In the genomic region with DNA sequence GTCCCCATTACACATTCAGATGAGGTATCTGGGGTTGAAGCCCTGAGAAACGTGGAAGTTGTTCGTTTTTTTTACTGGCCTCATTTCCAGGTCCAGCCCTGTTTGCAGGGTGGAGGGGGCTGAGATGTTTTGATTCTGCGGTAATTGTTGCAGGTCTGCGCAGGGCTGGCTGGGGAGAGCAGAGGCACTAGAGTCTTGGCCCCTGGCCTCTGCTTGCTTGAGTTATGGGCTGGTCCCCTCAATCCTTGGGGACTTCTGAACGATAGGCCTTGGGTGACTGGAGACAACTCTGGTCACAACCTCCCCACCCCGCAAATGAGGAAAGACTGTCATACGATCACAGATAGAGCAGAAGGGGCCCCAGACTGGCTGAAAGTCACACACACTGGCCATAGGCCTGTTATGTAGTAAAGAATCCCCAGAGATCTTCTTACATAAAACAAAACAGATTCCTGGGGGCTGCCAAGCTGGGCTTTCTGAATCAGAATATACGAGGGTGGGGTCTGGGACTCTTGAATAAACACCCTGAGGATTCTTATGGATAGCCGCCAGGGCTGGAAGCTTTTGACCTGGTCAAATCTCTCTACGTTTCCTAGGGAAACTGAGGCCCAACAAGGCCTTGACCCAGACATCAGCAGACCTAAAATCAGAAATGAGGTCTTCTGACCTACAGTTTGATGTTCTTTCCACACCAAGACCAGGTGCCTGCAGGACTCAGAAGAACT, we compare ENCODE assay signal across 19 cellular contexts. TPM values are rescaled to one million over a fixed set of nuclear protein-coding genes. Genes with fewer than 3 reads are reported as not detected.
DNase-seq lines count a peak whose midpoint lies in the region; ATAC-seq and TF ChIP-seq lines count a peak whose summit lies in the region.
"Had no signal": no experiment of that assay in that cellular context is flagged by ENCODE, and none has a peak within 500 bp of the region (broad histone marks: within the 10 kb centered on the region; RNA-seq: fewer than 3 reads in every experiment).

No MANE protein-coding gene starts in this region.

- intact Hi-C loops in IMR-90 (cut with micrococcal nuclease) = no loop called here
- intact Hi-C loops in tibial artery (cut with DNase I; ENCODE audit: low total_unique reads) = no loop called here

- H3K4me3 ChIP-seq in IMR-90 (ENCODE audit: insufficient read depth, low read depth, low read length) (no peak overlapping the region), endodermal cell (ENCODE audit: low read length) (no peak overlapping the region), muscle layer of colon (ENCODE audit: low read depth in 1 of 2, low read length in 2 of 2) (no peak overlapping the region), tibial artery (no peak overlapping the region)
- H3K4me3 ChIP-seq: A549; BLaER1 treated with 17β-estradiol and CSF1 and Interleukin-3, amounts not matched to agents 10 nM and 100 nM had no signal

- no peak for TF ChIP-seq RAD21 in IMR-90 (IDR thresholded peaks at IDR 0.05; ENCODE audit: low read length)

- H4K5ac ChIP-seq in IMR-90 (ENCODE audit: low read depth, low read length) = peak overlapping the region; percentile 1; the same call in 1 of the 2 replicates

- H3K27me3 ChIP-seq in IMR-90 (ENCODE audit: control insufficient read depth, insufficient read depth, low read length) (no peaks in the 10 kb centered on the region; the same call in 1 of the 2 replicates), endodermal cell (ENCODE audit: control insufficient read depth, insufficient read depth, low read length, poor library complexity, severe bottlenecking) (no peaks in the 10 kb centered on the region), muscle layer of colon (ENCODE audit: control insufficient read depth in 1 of 2, insufficient read depth in 2 of 2, low read length in 2 of 2) (no peaks in the 10 kb centered on the region), tibial artery (no peaks in the 10 kb centered on the region)
- H3K27me3 ChIP-seq: BLaER1 treated with 17β-estradiol and CSF1 and Interleukin-3, amounts not matched to agents 10 nM and 100 nM had no signal

- no peak overlapping the region for H3K4me2 ChIP-seq in IMR-90 (ENCODE audit: low read depth, low read length)
- H3K4me2 ChIP-seq: A549; BLaER1 treated with 17β-estradiol and CSF1 and Interleukin-3, amounts not matched to agents 10 nM and 100 nM had no signal

- no peak overlapping the region; the same call in 1 of the 2 replicates for H3K9ac ChIP-seq in IMR-90 (ENCODE audit: low read depth, low read length)
- no peak overlapping the region for H3K9ac ChIP-seq in endodermal cell (ENCODE audit: extremely low read depth, low read length, poor library complexity, severe bottlenecking)
- peak overlapping the region; percentile 12 for H3K9ac ChIP-seq in muscle layer of colon (ENCODE audit: low read length)
- H3K9ac ChIP-seq: BLaER1 treated with 17β-estradiol and CSF1 and Interleukin-3, amounts not matched to agents 10 nM and 100 nM had no signal

- DNase-seq in IMR-90 (no peak), endodermal cell (peak; percentile 31), tibial artery (peak in 1 of 2 donors; percentile 67), GM10248 (ENCODE audit: extremely low spot score) (no peak), NCI-H226 (no peak)
- no peak for DNase-seq in activated naive CD4-positive, alpha-beta T cell treated with anti-CD3 and anti-CD28 coated beads, Interleukin-2, amount 50 U/mL, for 16 hours
- DNase-seq in stimulated activated CD4-positive, alpha-beta T cell treated with anti-CD3 and anti-CD28 coated beads, Interleukin-4, amount 100 ng/mL, for 4 hours = no peak
- DNase-seq: DMS 273 treated with DMSO at 0.1 percent for 48 hours; GDM1; Kasumi-1; NCI-H1105 treated with DMSO at 0.1 percent for 48 hours; NCI-H1930; NCI-H446; NK-92 treated with Interleukin-12 subunit alpha and Interleukin-12 subunit beta, amount 100 ng/mL, for 24 hours; SIG-M5 had no signal

- TF ChIP-seq CTCF in IMR-90 (conservative IDR thresholded peaks at IDR 0.05; ENCODE audit: low read depth, low read length) (no peak), endodermal cell (conservative IDR thresholded peaks at IDR 0.05) (no peak), tibial artery (IDR thresholded peaks at IDR 0.05) (no peak), GM10248 (IDR thresholded peaks at IDR 0.05; ENCODE audit: control extremely low read depth, extremely low read depth, low read depth, missing control alignments) (no peak)

- no peaks in the 10 kb centered on the region for H3K9me3 Mint-ChIP-seq in endodermal cell

- no peak for TF ChIP-seq POLR2A in IMR-90 (IDR thresholded peaks at IDR 0.05; ENCODE audit: low read depth, low read length)

- H3K18ac ChIP-seq in IMR-90 (ENCODE audit: low read depth, low read length) = no peak overlapping the region

- no peak overlapping the region for H2BK15ac ChIP-seq in IMR-90 (ENCODE audit: low read depth, low read length)

- no peak overlapping the region for H2BK120ac ChIP-seq in IMR-90 (ENCODE audit: low read depth, low read length)

- POLR2A ChIA-PET in IMR-90 (lab: Charles Lee; ENCODE audit: unreplicated experiment) = no interaction called here
- POLR2A ChIA-PET in GM10248 (lab: Yijun Ruan, JAX) = no interaction called here

- no peak overlapping the region for H2BK20ac ChIP-seq in IMR-90 (ENCODE audit: low read depth, low read length)

- H3K4ac ChIP-seq in IMR-90 (ENCODE audit: low read depth, low read length) = no peak overlapping the region

- H3K79me1 ChIP-seq in IMR-90 (ENCODE audit: low read depth in 1 of 2, low read length in 2 of 2) = no peaks in the 10 kb centered on the region

- no peak overlapping the region for H2AK9ac ChIP-seq in IMR-90 (replicated peaks; ENCODE audit: low read depth, low read length, poor library complexity)

- dilution Hi-C loops in IMR-90 (cut with HindIII; ENCODE audit: low sequenced_read_pairs, unreplicated experiment) = no loop called here

- H2AFZ ChIP-seq in IMR-90 (replicated peaks; ENCODE audit: low read length, poor library complexity) = no peak overlapping the region

- WGBS in IMR-90 (ENCODE audit: extremely low coverage in 2 of 2, insufficient read length in 1 of 2), 2 experiments = 40% methylated on average over 1 of the region's 10 CpGs; no CpG with 5 or more reads in 1 of the 2 experiments
- WGBS in endodermal cell (ENCODE audit: insufficient coverage in 1 of 2, insufficient read length in 1 of 2), 2 experiments = 82 to 90% methylated on average over 8 to 10 of the region's 10 CpGs

- H3K4me1 ChIP-seq in IMR-90 (ENCODE audit: control insufficient read depth, insufficient read depth, low read length) (peaks cover 22% of the 10 kb centered on the region), endodermal cell (ENCODE audit: control insufficient read depth, insufficient read depth, low read length) (peaks cover 18% of the 10 kb centered on the region), muscle layer of colon (ENCODE audit: insufficient read depth, low read length) (peaks cover 80% of the 10 kb centered on the region), tibial artery (peaks cover 7 to 94% (median 75%) of the 10 kb centered on the region in 4 donors)
- H3K4me1 ChIP-seq: A549; BLaER1 treated with 17β-estradiol and CSF1 and Interleukin-3, amounts not matched to agents 10 nM and 100 nM had no signal

- H3K27me3 Mint-ChIP-seq in endodermal cell (ENCODE audit: insufficient read depth) = no peaks in the 10 kb centered on the region

- H4K8ac ChIP-seq in IMR-90 (ENCODE audit: low read depth in 2 of 2, low read length in 2 of 2) = no peak overlapping the region

- no peak overlapping the region for H3K23ac ChIP-seq in IMR-90 (ENCODE audit: low read depth, low read length)

- ATAC-seq in IMR-90 (ENCODE audit: low read depth) = no peak
- ATAC-seq: A549 had no signal

- H3K9me1 ChIP-seq in IMR-90 (ENCODE audit: insufficient read depth, low read length) = no peaks in the 10 kb centered on the region

- H4K20me1 ChIP-seq in IMR-90 (ENCODE audit: insufficient read depth, low read length) = no peaks in the 10 kb centered on the region

- H3K56ac ChIP-seq in IMR-90 (ENCODE audit: extremely low read depth, insufficient read depth, low read length) = no peak overlapping the region

- in situ Hi-C loops in IMR-90 (cut with MboI; ENCODE audit: low sequenced_read_pairs) = no loop called here

- H3K4me1 Mint-ChIP-seq in endodermal cell = peaks cover 24% of the 10 kb centered on the region

- H4K91ac ChIP-seq in IMR-90 (ENCODE audit: insufficient read depth, low read depth, low read length) = no peak overlapping the region

- no peak overlapping the region for H2BK5ac ChIP-seq in IMR-90 (ENCODE audit: low read depth, low read length, poor library complexity, severe bottlenecking)

- no peaks in the 10 kb centered on the region for H3K36me3 Mint-ChIP-seq in endodermal cell (ENCODE audit: low read depth)

- no peak overlapping the region for H2AK5ac ChIP-seq in IMR-90 (ENCODE audit: low read depth, low read length)

- CTCF ChIA-PET in IMR-90 (lab: Yijun Ruan, JAX) (interaction anchor here (1.2 kb wide), 1 partner anchor 9 kb away, joined by 4 read pairs; no protein-coding TSS in a partner anchor), GM10248 (lab: Yijun Ruan, JAX) (interaction anchor here (1.0 to 2.1 kb wide), 3 partner anchors 10 to 58 kb away, joined by 3 to 6 read pairs (median 3); no protein-coding TSS in a partner anchor)

- BruUV-seq in IMR-90 (replicated peaks; lab: Mats Ljungman, UMichigan) = no TSS peak

- H3K14ac ChIP-seq in IMR-90 (replicated peaks; ENCODE audit: low read depth, low read length) = no peak overlapping the region

- H3K36me3 ChIP-seq in IMR-90 (ENCODE audit: control insufficient read depth, insufficient read depth, low read length) (0 out of 2 replicates have a peak, but pooled peaks cover 1% of the 10 kb centered on the region), endodermal cell (ENCODE audit: control insufficient read depth, insufficient read depth, low read length) (no peaks in the 10 kb centered on the region), muscle layer of colon (ENCODE audit: insufficient read depth, low read length) (no peaks in the 10 kb centered on the region), tibial artery (peaks cover 0 to 5% (median 2%) of the 10 kb centered on the region in 3 donors)

- no peak overlapping the region for H3K4me3 Mint-ChIP-seq in endodermal cell

- H3K9me3 ChIP-seq in IMR-90 (ENCODE audit: control insufficient read depth, insufficient read depth, low read length) (no peaks in the 10 kb centered on the region), endodermal cell (ENCODE audit: control insufficient read depth, low read length) (no peaks in the 10 kb centered on the region), muscle layer of colon (ENCODE audit: low read length) (no peaks in the 10 kb centered on the region), tibial artery (no peaks in the 10 kb centered on the region)
- H3K9me3 ChIP-seq: A549; BLaER1 treated with 17β-estradiol and CSF1 and Interleukin-3, amounts not matched to agents 10 nM and 100 nM had no signal

- H3K27ac Mint-ChIP-seq in endodermal cell = no peak overlapping the region

- H3K27ac ChIP-seq in IMR-90 (ENCODE audit: insufficient read depth, low read length) (0 out of 2 replicates have a peak overlapping the region, but pooled peaks have one; percentile 15), endodermal cell (ENCODE audit: low read depth, low read length) (no peak overlapping the region), muscle layer of colon (ENCODE audit: low read depth, low read length) (peak overlapping the region; percentile 35), tibial artery (peak overlapping the region; percentile 95 to 96)
- H3K27ac ChIP-seq: A549; BLaER1 treated with 17β-estradiol and CSF1 and Interleukin-3, amounts not matched to agents 10 nM and 100 nM had no signal

RNA-seq across cellular contexts. Expression of a gene that starts 15.7 kb away (rescaled TPM):
- total RNA-seq in IMR-90 (2012; rRNA removed) = not detected in 2 replicates
- not detected in 2 replicates for polyA plus RNA-seq in IMR-90 (2012; rRNA removed)
- polyA plus RNA-seq in IMR-90 (2012; cell fraction: cytosol; rRNA removed) = not detected in 2 replicates
- polyA plus RNA-seq in IMR-90 (2012; cell fraction: nucleus; rRNA removed; ENCODE audit: low replicate concordance) = not detected in 2 replicates
- total RNA-seq in endodermal cell = not detected
- polyA plus RNA-seq in endodermal cell (2013, experiment 1 of 2) = not detected
- polyA plus RNA-seq in endodermal cell (2013, experiment 2 of 2) = not detected
- total RNA-seq: OCI-LY7 had no signal
- polyA plus RNA-seq: A549 had no signal

RNA-seq across cellular contexts. Expression of a gene that starts 22.8 kb away (rescaled TPM):
- total RNA-seq in IMR-90 (2012; rRNA removed) = 0.28 and 0.36 TPM in 2 replicates
- polyA plus RNA-seq in IMR-90 (2012; rRNA removed) = 1.1 TPM in 2 replicates
- polyA plus RNA-seq in IMR-90 (2012; cell fraction: cytosol; rRNA removed) = 0.19 and 0.24 TPM in 2 replicates
- polyA plus RNA-seq in IMR-90 (2012; cell fraction: nucleus; rRNA removed; ENCODE audit: low replicate concordance) = 13.5 and 14.9 TPM in 2 replicates
- total RNA-seq in endodermal cell = 1 to 10 TPM; 3.4 to 4.2 TPM
- 2.7 TPM for polyA plus RNA-seq in endodermal cell (2013, experiment 1 of 2)
- polyA plus RNA-seq in endodermal cell (2013, experiment 2 of 2) = 3.1 TPM

RNA-seq across cellular contexts. Expression of a gene that starts 24.4 kb away (rescaled TPM):
- total RNA-seq in IMR-90 (2012; rRNA removed) = under 0.01 and 0.18 TPM in 2 replicates
- polyA plus RNA-seq in IMR-90 (2012; rRNA removed) = 0.19 and 0.22 TPM in 2 replicates
- 0.27 and 0.75 TPM in 2 replicates for polyA plus RNA-seq in IMR-90 (2012; cell fraction: cytosol; rRNA removed)
- polyA plus RNA-seq in IMR-90 (2012; cell fraction: nucleus; rRNA removed; ENCODE audit: low replicate concordance) = 0.26 and 0.50 TPM in 2 replicates
- 10 to 100 TPM; 27.2 TPM for total RNA-seq in endodermal cell
- polyA plus RNA-seq in endodermal cell (2013, experiment 1 of 2) = 11.5 TPM
- 11.1 TPM for polyA plus RNA-seq in endodermal cell (2013, experiment 2 of 2)
- total RNA-seq: OCI-LY7 had no signal

RNA-seq across cellular contexts. Expression of a gene that starts 41.4 kb away (rescaled TPM):
- total RNA-seq in IMR-90 (2012; rRNA removed) (4.7 and 8.1 TPM in 2 replicates), endodermal cell (10 to 100 TPM; 25.4 to 33.1 TPM)
- 8.1 and 12.3 TPM in 2 replicates for polyA plus RNA-seq in IMR-90 (2012; rRNA removed)
- polyA plus RNA-seq in IMR-90 (2012; cell fraction: cytosol; rRNA removed) = 6.1 and 8.4 TPM in 2 replicates
- 6.5 and 13.2 TPM in 2 replicates for polyA plus RNA-seq in IMR-90 (2012; cell fraction: nucleus; rRNA removed; ENCODE audit: low replicate concordance)
- 25.7 TPM for polyA plus RNA-seq in endodermal cell (2013, experiment 1 of 2)
- polyA plus RNA-seq in endodermal cell (2013, experiment 2 of 2) = 20.7 TPM

RNA-seq across cellular contexts. Expression of a gene that starts 47.0 kb away (rescaled TPM):
- total RNA-seq in IMR-90 (2012; rRNA removed) (not detected in 2 replicates), endodermal cell (not detected)
- 0.16 TPM in 1 of 2 replicates, not detected in the other for polyA plus RNA-seq in IMR-90 (2012; rRNA removed)
- 0.09 TPM in 1 of 2 replicates, not detected in the other for polyA plus RNA-seq in IMR-90 (2012; cell fraction: cytosol; rRNA removed)
- not detected in 2 replicates for polyA plus RNA-seq in IMR-90 (2012; cell fraction: nucleus; rRNA removed; ENCODE audit: low replicate concordance)
- polyA plus RNA-seq in endodermal cell (2013, experiment 1 of 2) = not detected
- not detected for polyA plus RNA-seq in endodermal cell (2013, experiment 2 of 2)
- total RNA-seq: OCI-LY7 had no signal

Comparison
In these comparisons a context has a peak if more than half of its experiments do, and no peak if none do; other contexts are left out.
1. RNA of a gene that starts 24.4 kb away (total RNA-seq): 27.2 TPM in endodermal cell; under 0.01 to 0.18 TPM in IMR-90; every median in the first group is over 10 times any median in the second.